11 cellular contexts compared by ENCODE assay signal in the genomic region with DNA sequence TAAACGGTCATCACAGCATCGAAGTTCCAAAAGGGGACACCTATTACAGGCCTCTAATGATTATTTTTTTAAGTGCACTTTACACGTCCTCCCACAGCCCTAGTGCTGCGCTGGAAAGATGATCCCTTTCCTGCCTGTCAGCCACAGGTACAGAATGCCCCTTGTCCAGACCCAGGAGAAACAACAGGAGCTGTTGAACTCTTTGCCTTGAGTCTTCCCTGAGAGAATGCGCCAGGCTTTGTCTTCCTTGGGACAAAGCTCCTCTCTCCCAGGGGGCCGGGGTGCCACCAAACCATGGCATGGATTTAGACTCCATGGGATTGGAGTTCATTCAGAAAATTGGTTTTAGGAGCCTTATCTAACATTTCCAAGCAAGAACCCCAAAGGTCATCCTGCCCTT.
DNase-seq lines count a peak whose midpoint lies in the region; TF ChIP-seq lines count a peak whose summit lies in the region.
"Had no signal": no experiment of that assay in that cellular context is flagged by ENCODE, and none has a peak within 500 bp of the region (broad histone marks: within the 10 kb centered on the region; RNA-seq: fewer than 3 reads in every experiment).

No MANE protein-coding gene starts in this region.

- H3K4me1 Mint-ChIP-seq in glutamatergic neuron (ENCODE audit: low read depth, unreplicated experiment): peaks cover 26% of the 10 kb centered on the region
- no peaks in the 10 kb centered on the region for H3K4me1 Mint-ChIP-seq in activated CD4-positive, alpha-beta memory T cell treated with anti-CD3 and anti-CD28 coated beads for 36 hours (ENCODE audit: low read depth)
- H3K4me1 Mint-ChIP-seq in activated T-helper 1 cell treated with anti-CD3 and anti-CD28 coated beads, Interleukin-12 subunit alpha, Interleukin-12 subunit beta, Interleukin-2, Interleukin-4 antibody, amounts not matched to agents 30 ng/mL and 10 ng/mL and 1 ng/mL, durations not matched to agents 14 hours and 24 hours and 36 hours (ENCODE audit: low read depth): no peaks in the 10 kb centered on the region

- no peak overlapping the region for H4K91ac ChIP-seq in trophoblast cell (ENCODE audit: low read depth, low read length)

- peak overlapping the region; percentile 42 for H3K4me2 ChIP-seq in trophoblast cell (ENCODE audit: low read length)

- peak overlapping the region; percentile 30 for H3K27ac ChIP-seq in trophoblast cell (ENCODE audit: low read depth, low read length)
- H3K27ac ChIP-seq: esophagus squamous epithelium had no signal

- H3K4me3 Mint-ChIP-seq in glutamatergic neuron (ENCODE audit: unreplicated experiment): peak overlapping the region; percentile 88
- no peak overlapping the region for H3K4me3 Mint-ChIP-seq in activated CD4-positive, alpha-beta memory T cell treated with anti-CD3 and anti-CD28 coated beads for 36 hours
- H3K4me3 Mint-ChIP-seq in activated T-helper 1 cell treated with anti-CD3 and anti-CD28 coated beads, Interleukin-12 subunit alpha, Interleukin-12 subunit beta, Interleukin-2, Interleukin-4 antibody, amounts not matched to agents 30 ng/mL and 10 ng/mL and 1 ng/mL, durations not matched to agents 14 hours and 24 hours and 36 hours: no peak overlapping the region

- no peaks in the 10 kb centered on the region for H3K27me3 Mint-ChIP-seq in glutamatergic neuron (ENCODE audit: unreplicated experiment)
- H3K27me3 Mint-ChIP-seq in activated CD4-positive, alpha-beta memory T cell treated with anti-CD3 and anti-CD28 coated beads for 36 hours: no peaks in the 10 kb centered on the region
- H3K27me3 Mint-ChIP-seq in activated T-helper 1 cell treated with anti-CD3 and anti-CD28 coated beads, Interleukin-12 subunit alpha, Interleukin-12 subunit beta, Interleukin-2, Interleukin-4 antibody, amounts not matched to agents 30 ng/mL and 10 ng/mL and 1 ng/mL, durations not matched to agents 14 hours and 24 hours and 36 hours (ENCODE audit: insufficient read depth): no peaks in the 10 kb centered on the region

- no peak overlapping the region for H4K8ac ChIP-seq in trophoblast cell (ENCODE audit: low read depth, low read length)

- no peak overlapping the region for H2BK5ac ChIP-seq in trophoblast cell (ENCODE audit: low read depth, low read length, poor library complexity)

- H3K4ac ChIP-seq in trophoblast cell (ENCODE audit: low read depth, low read length): no peak overlapping the region

- H3K36me3 ChIP-seq in trophoblast cell (ENCODE audit: control insufficient read depth in 1 of 2, insufficient read depth in 2 of 2, low read length in 2 of 2): no peaks in the 10 kb centered on the region
- H3K36me3 ChIP-seq: esophagus squamous epithelium had no signal

- H2BK120ac ChIP-seq in trophoblast cell (ENCODE audit: insufficient read depth, low read length, poor library complexity): no peak overlapping the region

- POLR2A ChIA-PET in HEK293T (lab: Yijun Ruan, JAX): no interaction called here
- POLR2A ChIA-PET in activated CD4-positive, alpha-beta memory T cell treated with anti-CD3 and anti-CD28 coated beads for 36 hours (lab: Charles Lee): no interaction called here

- H3K79me2 ChIP-seq in trophoblast cell (ENCODE audit: control insufficient read depth, insufficient read depth, low read length, poor library complexity): no peaks in the 10 kb centered on the region

- no peak overlapping the region for H2AK5ac ChIP-seq in trophoblast cell (ENCODE audit: low read length)

- CTCF ChIA-PET in HEK293T (lab: Yijun Ruan, JAX): no interaction called here
- CTCF ChIA-PET in activated CD4-positive, alpha-beta memory T cell treated with anti-CD3 and anti-CD28 coated beads for 36 hours (lab: Charles Lee): no interaction called here

- no peak overlapping the region for H2BK12ac ChIP-seq in trophoblast cell (ENCODE audit: low read length)

- peaks cover 1% of the 10 kb centered on the region for H3K9me3 Mint-ChIP-seq in glutamatergic neuron (ENCODE audit: unreplicated experiment)
- peaks cover 2% of the 10 kb centered on the region for H3K9me3 Mint-ChIP-seq in activated CD4-positive, alpha-beta memory T cell treated with anti-CD3 and anti-CD28 coated beads for 36 hours
- no peaks in the 10 kb centered on the region for H3K9me3 Mint-ChIP-seq in activated T-helper 1 cell treated with anti-CD3 and anti-CD28 coated beads, Interleukin-12 subunit alpha, Interleukin-12 subunit beta, Interleukin-2, Interleukin-4 antibody, amounts not matched to agents 30 ng/mL and 10 ng/mL and 1 ng/mL, durations not matched to agents 14 hours and 24 hours and 36 hours

- no peaks in the 10 kb centered on the region for H3K27me3 ChIP-seq in trophoblast cell (ENCODE audit: insufficient read depth, low read length)
- H3K27me3 ChIP-seq: esophagus squamous epithelium had no signal

- no peak overlapping the region for H2AFZ ChIP-seq in trophoblast cell (ENCODE audit: insufficient read depth, low read length, poor library complexity)

- H3K4me1 ChIP-seq in trophoblast cell (ENCODE audit: control insufficient read depth in 1 of 2, insufficient read depth in 2 of 2, low read length in 2 of 2): no peaks in the 10 kb centered on the region
- H3K4me1 ChIP-seq: esophagus squamous epithelium had no signal

- H3K79me1 ChIP-seq in trophoblast cell (ENCODE audit: low read length): no peaks in the 10 kb centered on the region

- H3K4me3 ChIP-seq in trophoblast cell (ENCODE audit: low read depth, low read length): no peak overlapping the region
- H3K4me3 ChIP-seq: esophagus squamous epithelium had no signal

- no peak overlapping the region for H3K9ac ChIP-seq in trophoblast cell (ENCODE audit: low read length)

- no peak for TF ChIP-seq CTCF in glutamatergic neuron (IDR thresholded peaks at IDR 0.05; ENCODE audit: partially characterized antibody, unreplicated experiment)

- no peaks in the 10 kb centered on the region for H3K36me3 Mint-ChIP-seq in glutamatergic neuron (ENCODE audit: unreplicated experiment)
- H3K36me3 Mint-ChIP-seq in activated CD4-positive, alpha-beta memory T cell treated with anti-CD3 and anti-CD28 coated beads for 36 hours: no peaks in the 10 kb centered on the region
- no peaks in the 10 kb centered on the region for H3K36me3 Mint-ChIP-seq in activated T-helper 1 cell treated with anti-CD3 and anti-CD28 coated beads, Interleukin-12 subunit alpha, Interleukin-12 subunit beta, Interleukin-2, Interleukin-4 antibody, amounts not matched to agents 30 ng/mL and 10 ng/mL and 1 ng/mL, durations not matched to agents 14 hours and 24 hours and 36 hours (ENCODE audit: low read depth)
- H3K36me3 Mint-ChIP-seq: activated naive CD4-positive, alpha-beta T cell treated with anti-CD3 and anti-CD28 coated beads, Interleukin-2, amount 50 U/mL, for 72 hours had no signal

- H3K18ac ChIP-seq in trophoblast cell (ENCODE audit: low read length): no peak overlapping the region

- no CpG with 5 or more reads among the region's 6 CpGs for WGBS in trophoblast cell (ENCODE audit: extremely low coverage, insufficient coverage, insufficient read length)

- no peak overlapping the region for H3K23ac ChIP-seq in trophoblast cell (ENCODE audit: low read length)

- intact Hi-C loops in activated CD4-positive, alpha-beta memory T cell treated with anti-CD3 and anti-CD28 coated beads for 36 hours (cut with micrococcal nuclease): no loop called here
- intact Hi-C loops in activated T-helper 1 cell treated with anti-CD3 and anti-CD28 coated beads, Interleukin-12 subunit alpha, Interleukin-12 subunit beta, Interleukin-2, Interleukin-4 antibody, amounts not matched to agents 30 ng/mL and 10 ng/mL and 1 ng/mL, durations not matched to agents 14 hours and 24 hours and 36 hours (cut with micrococcal nuclease): no loop called here

- H3K27ac Mint-ChIP-seq in glutamatergic neuron (ENCODE audit: unreplicated experiment): peak overlapping the region; percentile 93
- no peak overlapping the region for H3K27ac Mint-ChIP-seq in activated CD4-positive, alpha-beta memory T cell treated with anti-CD3 and anti-CD28 coated beads for 36 hours
- H3K27ac Mint-ChIP-seq in activated T-helper 1 cell treated with anti-CD3 and anti-CD28 coated beads, Interleukin-12 subunit alpha, Interleukin-12 subunit beta, Interleukin-2, Interleukin-4 antibody, amounts not matched to agents 30 ng/mL and 10 ng/mL and 1 ng/mL, durations not matched to agents 14 hours and 24 hours and 36 hours: no peak overlapping the region
- H3K27ac Mint-ChIP-seq: activated naive CD4-positive, alpha-beta T cell treated with anti-CD3 and anti-CD28 coated beads, Interleukin-2, amount 50 U/mL, for 72 hours had no signal

- H3K14ac ChIP-seq in trophoblast cell (ENCODE audit: low read length): no peak overlapping the region

- H3K9me3 ChIP-seq in trophoblast cell (ENCODE audit: insufficient read depth, low read depth, low read length): peaks cover 2% of the 10 kb centered on the region

- DNase-seq in HEK293T (ENCODE audit: extremely low spot score): peak; percentile 13
- DNase-seq in NCI-H2227 treated with DMSO at 0.1 percent for 48 hours (lab: John Stamatoyannopoulos, UW): peak; percentile 48
- DNase-seq in glutamatergic neuron: peak; percentile 69
- no peak for DNase-seq in trophoblast cell
- no peak for DNase-seq in NOMO-1 treated with DMSO at 0.1 percent for 48 hours (lab: John Stamatoyannopoulos, UW; ENCODE audit: unreplicated experiment)
- no peak for DNase-seq in activated CD4-positive, alpha-beta memory T cell treated with anti-CD3 and anti-CD28 coated beads for 36 hours
- no peak for DNase-seq in activated T-helper 1 cell treated with anti-CD3 and anti-CD28 coated beads, Interleukin-12 subunit alpha, Interleukin-12 subunit beta, Interleukin-2, Interleukin-4 antibody, amounts not matched to agents 30 ng/mL and 10 ng/mL and 1 ng/mL, durations not matched to agents 14 hours and 24 hours and 36 hours (ENCODE audit: low spot score)
- DNase-seq: esophagus squamous epithelium, NCI-H524 treated with DMSO at 0.1 percent for 48 hours, RPMI8226 had no signal

- no peak overlapping the region for H4K12ac ChIP-seq in trophoblast cell (ENCODE audit: low read depth, low read length)

TF ChIP-seq in HEK293T, 16 proteins besides CTCF, POLR2A, EP300 and RAD21 (continues in another document):
- TF ChIP-seq BHLHE40 (IDR thresholded peaks at IDR 0.05; ENCODE audit: borderline replicate concordance) (no peak), L3MBTL2 (conservative IDR thresholded peaks at IDR 0.05) (no peak), HDGF (IDR thresholded peaks at IDR 0.05; ENCODE audit: borderline replicate concordance) (no peak), FOXK2 (IDR thresholded peaks at IDR 0.05) (no peak), TARDBP (IDR thresholded peaks at IDR 0.05) (no peak), FOXM1 (IDR thresholded peaks at IDR 0.05; ENCODE audit: borderline replicate concordance) (no peak)
- TF ChIP-seq, protein P1, sequence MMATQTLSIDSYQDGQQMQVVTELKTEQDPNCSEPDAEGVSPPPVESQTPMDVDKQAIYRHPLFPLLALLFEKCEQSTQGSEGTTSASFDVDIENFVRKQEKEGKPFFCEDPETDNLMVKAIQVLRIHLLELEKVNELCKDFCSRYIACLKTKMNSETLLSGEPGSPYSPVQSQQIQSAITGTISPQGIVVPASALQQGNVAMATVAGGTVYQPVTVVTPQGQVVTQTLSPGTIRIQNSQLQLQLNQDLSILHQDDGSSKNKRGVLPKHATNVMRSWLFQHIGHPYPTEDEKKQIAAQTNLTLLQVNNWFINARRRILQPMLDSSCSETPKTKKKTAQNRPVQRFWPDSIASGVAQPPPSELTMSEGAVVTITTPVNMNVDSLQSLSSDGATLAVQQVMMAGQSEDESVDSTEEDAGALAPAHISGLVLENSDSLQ (IDR thresholded peaks at IDR 0.05): no peak

Comparison
In these comparisons a context has a peak if more than half of its experiments do, and no peak if none do; other contexts are left out.
1. DNase-seq: peak in HEK293T (single experiment), NCI-H2227 treated with DMSO at 0.1 percent for 48 hours (single experiment) and glutamatergic neuron (single experiment); none in trophoblast cell (0 of 2), NOMO-1 treated with DMSO at 0.1 percent for 48 hours (single experiment), activated CD4-positive, alpha-beta memory T cell treated with anti-CD3 and anti-CD28 coated beads for 36 hours (single experiment) and activated T-helper 1 cell treated with anti-CD3 and anti-CD28 coated beads, Interleukin-12 subunit alpha, Interleukin-12 subunit beta, Interleukin-2, Interleukin-4 antibody, amounts not matched to agents 30 ng/mL and 10 ng/mL and 1 ng/mL, durations not matched to agents 14 hours and 24 hours and 36 hours (single experiment).